Comparison of ENCODE assay signal across 8 cellular contexts in the genomic region with DNA sequence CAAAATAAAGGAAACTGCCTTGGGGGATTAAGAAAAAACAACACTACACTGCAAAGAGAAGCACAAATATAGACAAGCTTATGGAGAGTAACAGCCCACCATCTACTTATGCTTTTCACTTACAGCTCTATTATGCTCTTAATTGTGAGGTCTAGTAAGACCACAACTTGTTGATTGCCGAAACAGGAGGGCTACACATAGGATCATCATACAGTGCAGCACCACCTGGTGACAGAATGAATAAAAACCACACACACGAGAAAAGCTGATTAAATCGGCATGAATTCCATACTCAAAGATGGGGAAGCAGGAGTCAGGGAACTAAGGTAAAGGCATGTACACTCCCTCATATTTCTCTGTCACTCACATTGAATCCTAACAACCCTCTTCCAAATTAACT.
DNase-seq lines count a peak whose midpoint lies in the region; TF ChIP-seq lines count a peak whose summit lies in the region.

No MANE protein-coding gene starts in this region.

- intact Hi-C loops in colonic mucosa (cut with DNase I), result loop anchor here (10.0 kb wide), 1 partner anchor 263 kb away; a partner anchor contains a TSS

- no peaks in the 10 kb centered on the region for H3K36me3 ChIP-seq in WERI-Rb-1
- H3K36me3 ChIP-seq in colonic mucosa, result no peaks in the 10 kb centered on the region

- no peaks in the 10 kb centered on the region for H3K4me1 ChIP-seq in colonic mucosa

- H3K27me3 ChIP-seq in WERI-Rb-1 (ENCODE audit: insufficient read depth, low read depth, severe bottlenecking) (no peaks in the 10 kb centered on the region), colonic mucosa (no peaks in the 10 kb centered on the region)

- H3K9ac ChIP-seq in colonic mucosa (ENCODE audit: low read depth in 2 of 2, low read length in 2 of 2), result no peak overlapping the region

- H3K27ac ChIP-seq in WERI-Rb-1 (no peak overlapping the region), colonic mucosa (no peak overlapping the region)

- H3K4me3 ChIP-seq in WERI-Rb-1 (ENCODE audit: low read depth, low read length) (no peak overlapping the region), colonic mucosa (no peak overlapping the region)

- H3K9me3 ChIP-seq in WERI-Rb-1 (ENCODE audit: severe bottlenecking), result no peaks in the 10 kb centered on the region
- H3K9me3 ChIP-seq in colonic mucosa, result no peaks in the 10 kb centered on the region

- DNase-seq in COR-L47 (lab: John Stamatoyannopoulos, UW) (peak; percentile 29), HT-29 (ENCODE audit: low spot score) (peak; percentile 65), WERI-Rb-1 (peak; percentile 51), left kidney (ENCODE audit: low read depth, low spot score) (peak; percentile 66), colonic mucosa (no peak), germinal center (ENCODE audit: low spot score) (no peak), NOMO-1 treated with DMSO at 0.1 percent for 48 hours (lab: John Stamatoyannopoulos, UW; ENCODE audit: unreplicated experiment) (no peak), GF-D8 (lab: John Stamatoyannopoulos, UW) (no peak)

- TF ChIP-seq CTCF in WERI-Rb-1 (IDR thresholded peaks at IDR 0.05; ENCODE audit: low read depth, low read length) (peak; percentile 62), colonic mucosa (IDR thresholded peaks at IDR 0.05) (no peak)

Comparison
In these comparisons a context has a peak if more than half of its experiments do, and no peak if none do; other contexts are left out.
1. DNase-seq: peak in COR-L47 (single experiment), HT-29 (single experiment), WERI-Rb-1 (single experiment) and left kidney (single experiment); none in colonic mucosa (single experiment), germinal center (single experiment), NOMO-1 treated with DMSO at 0.1 percent for 48 hours (single experiment) and GF-D8 (single experiment).